ENCODE assay signal across 1 cellular context in the genomic region with DNA sequence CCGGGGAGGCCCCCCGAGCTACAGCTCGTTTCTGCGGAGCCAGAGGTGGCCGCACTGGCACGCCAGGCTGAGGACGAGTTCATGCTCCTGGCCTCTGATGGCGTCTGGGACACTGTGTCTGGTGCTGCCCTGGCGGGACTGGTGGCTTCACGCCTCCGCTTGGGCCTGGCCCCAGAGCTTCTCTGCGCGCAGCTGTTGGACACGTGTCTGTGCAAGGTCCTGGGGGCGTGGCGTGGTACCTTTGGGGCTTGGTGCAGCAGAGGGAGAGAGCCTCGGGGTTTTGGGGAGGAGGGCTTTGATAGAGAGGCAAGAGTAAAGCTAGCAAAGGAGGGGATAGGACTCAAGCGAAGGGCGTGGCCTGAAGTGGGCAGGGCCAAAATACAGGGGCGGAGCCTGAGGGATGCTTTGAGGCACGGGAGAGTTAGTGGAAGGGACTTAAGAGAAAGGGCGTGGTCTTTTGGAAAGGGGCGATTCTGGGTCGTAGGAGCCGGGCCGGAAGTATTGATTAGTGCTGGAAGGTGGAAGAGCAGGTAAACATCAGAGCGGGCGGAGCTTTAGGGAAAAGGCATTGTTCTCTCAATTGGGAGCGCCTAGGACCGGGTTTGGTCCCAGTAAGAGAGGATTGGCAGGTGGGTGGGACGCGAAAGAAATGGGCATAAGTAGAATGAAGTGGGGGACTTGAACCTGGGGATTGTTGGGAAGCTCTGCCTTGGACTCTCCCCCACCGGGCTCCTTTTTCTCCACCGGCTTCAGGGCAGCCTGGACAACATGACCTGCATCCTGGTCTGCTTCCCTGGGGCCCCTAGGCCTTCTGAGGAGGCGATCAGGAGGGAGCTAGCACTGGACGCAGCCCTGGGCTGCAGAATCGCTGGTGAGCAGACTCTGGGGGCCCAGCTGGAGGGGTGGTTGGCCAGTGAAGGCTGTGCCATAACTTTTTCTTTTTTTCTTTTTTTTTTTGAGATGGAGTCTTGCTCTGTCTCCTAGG.
TF ChIP-seq lines count a peak whose summit lies in the region.

No MANE protein-coding gene starts in this region.

TF ChIP-seq in HEK293, 187 proteins besides CTCF, POLR2A, EP300 and RAD21 (continued from another document):
- TF ChIP-seq, protein P1, sequence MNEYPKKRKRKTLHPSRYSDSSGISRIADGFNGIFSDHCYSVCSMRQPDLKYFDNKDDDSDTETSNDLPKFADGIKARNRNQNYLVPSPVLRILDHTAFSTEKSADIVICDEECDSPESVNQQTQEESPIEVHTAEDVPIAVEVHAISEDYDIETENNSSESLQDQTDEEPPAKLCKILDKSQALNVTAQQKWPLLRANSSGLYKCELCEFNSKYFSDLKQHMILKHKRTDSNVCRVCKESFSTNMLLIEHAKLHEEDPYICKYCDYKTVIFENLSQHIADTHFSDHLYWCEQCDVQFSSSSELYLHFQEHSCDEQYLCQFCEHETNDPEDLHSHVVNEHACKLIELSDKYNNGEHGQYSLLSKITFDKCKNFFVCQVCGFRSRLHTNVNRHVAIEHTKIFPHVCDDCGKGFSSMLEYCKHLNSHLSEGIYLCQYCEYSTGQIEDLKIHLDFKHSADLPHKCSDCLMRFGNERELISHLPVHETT (tag by site-specific recombination; IDR thresholded peaks at IDR 0.05) = no peak
- TF ChIP-seq REPIN1 (tag by site-specific recombination; IDR thresholded peaks at IDR 0.05; ENCODE audit: low read depth) (no peak), YY1 (tag by site-specific recombination; IDR thresholded peaks at IDR 0.05) (no peak), TRIM28 (IDR thresholded peaks at IDR 0.05; ENCODE audit: borderline replicate concordance, low read length) (no peak), GLI4 (tag by site-specific recombination; IDR thresholded peaks at IDR 0.05) (no peak), ZNF560 (tag by site-specific recombination; IDR thresholded peaks at IDR 0.05; ENCODE audit: borderline replicate concordance) (no peak), KLF9 (tag by site-specific recombination; IDR thresholded peaks at IDR 0.05; ENCODE audit: low read depth) (peak; percentile 76), KLF8 (tag by site-specific recombination; IDR thresholded peaks at IDR 0.05) (0 out of 2 replicates have a peak, but pooled peaks have one; percentile 42), ZNF324 (tag by site-specific recombination; IDR thresholded peaks at IDR 0.05) (no peak), ZNF768 (tag by site-specific recombination; IDR thresholded peaks at IDR 0.05) (no peak), ZNF2 (tag by site-specific recombination; IDR thresholded peaks at IDR 0.05) (no peak), ZNF10 (tag by site-specific recombination; IDR thresholded peaks at IDR 0.05) (no peak), SP3 (tag by site-specific recombination; IDR thresholded peaks at IDR 0.05) (peak; percentile 41; the same call in 1 of the 2 replicates), ZNF555 (tag by site-specific recombination; conservative IDR thresholded peaks at IDR 0.05) (no peak), ZNF777 (tag by site-specific recombination; IDR thresholded peaks at IDR 0.05; ENCODE audit: borderline replicate concordance) (no peak), ZNF214 (tag by site-specific recombination; IDR thresholded peaks at IDR 0.05; ENCODE audit: borderline replicate concordance) (no peak), ZSCAN23 (tag by site-specific recombination; IDR thresholded peaks at IDR 0.05) (no peak)
- TF ChIP-seq, protein P2, sequence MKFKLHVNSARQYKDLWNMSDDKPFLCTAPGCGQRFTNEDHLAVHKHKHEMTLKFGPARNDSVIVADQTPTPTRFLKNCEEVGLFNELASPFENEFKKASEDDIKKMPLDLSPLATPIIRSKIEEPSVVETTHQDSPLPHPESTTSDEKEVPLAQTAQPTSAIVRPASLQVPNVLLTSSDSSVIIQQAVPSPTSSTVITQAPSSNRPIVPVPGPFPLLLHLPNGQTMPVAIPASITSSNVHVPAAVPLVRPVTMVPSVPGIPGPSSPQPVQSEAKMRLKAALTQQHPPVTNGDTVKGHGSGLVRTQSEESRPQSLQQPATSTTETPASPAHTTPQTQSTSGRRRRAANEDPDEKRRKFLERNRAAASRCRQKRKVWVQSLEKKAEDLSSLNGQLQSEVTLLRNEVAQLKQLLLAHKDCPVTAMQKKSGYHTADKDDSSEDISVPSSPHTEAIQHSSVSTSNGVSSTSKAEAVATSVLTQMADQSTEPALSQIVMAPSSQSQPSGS (tag by site-specific recombination; IDR thresholded peaks at IDR 0.05; ENCODE audit: low read depth) = no peak
- TF ChIP-seq, protein P3, sequence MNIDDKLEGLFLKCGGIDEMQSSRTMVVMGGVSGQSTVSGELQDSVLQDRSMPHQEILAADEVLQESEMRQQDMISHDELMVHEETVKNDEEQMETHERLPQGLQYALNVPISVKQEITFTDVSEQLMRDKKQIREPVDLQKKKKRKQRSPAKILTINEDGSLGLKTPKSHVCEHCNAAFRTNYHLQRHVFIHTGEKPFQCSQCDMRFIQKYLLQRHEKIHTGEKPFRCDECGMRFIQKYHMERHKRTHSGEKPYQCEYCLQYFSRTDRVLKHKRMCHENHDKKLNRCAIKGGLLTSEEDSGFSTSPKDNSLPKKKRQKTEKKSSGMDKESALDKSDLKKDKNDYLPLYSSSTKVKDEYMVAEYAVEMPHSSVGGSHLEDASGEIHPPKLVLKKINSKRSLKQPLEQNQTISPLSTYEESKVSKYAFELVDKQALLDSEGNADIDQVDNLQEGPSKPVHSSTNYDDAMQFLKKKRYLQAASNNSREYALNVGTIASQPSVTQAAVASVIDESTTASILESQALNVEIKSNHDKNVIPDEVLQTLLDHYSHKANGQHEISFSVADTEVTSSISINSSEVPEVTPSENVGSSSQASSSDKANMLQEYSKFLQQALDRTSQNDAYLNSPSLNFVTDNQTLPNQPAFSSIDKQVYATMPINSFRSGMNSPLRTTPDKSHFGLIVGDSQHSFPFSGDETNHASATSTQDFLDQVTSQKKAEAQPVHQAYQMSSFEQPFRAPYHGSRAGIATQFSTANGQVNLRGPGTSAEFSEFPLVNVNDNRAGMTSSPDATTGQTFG (tag by site-specific recombination; IDR thresholded peaks at IDR 0.05; ENCODE audit: borderline replicate concordance) = no peak
TF ChIP-seq in HEK293: peak in this region for 5.
